17 cellular contexts compared by ENCODE assay signal in the genomic region with DNA sequence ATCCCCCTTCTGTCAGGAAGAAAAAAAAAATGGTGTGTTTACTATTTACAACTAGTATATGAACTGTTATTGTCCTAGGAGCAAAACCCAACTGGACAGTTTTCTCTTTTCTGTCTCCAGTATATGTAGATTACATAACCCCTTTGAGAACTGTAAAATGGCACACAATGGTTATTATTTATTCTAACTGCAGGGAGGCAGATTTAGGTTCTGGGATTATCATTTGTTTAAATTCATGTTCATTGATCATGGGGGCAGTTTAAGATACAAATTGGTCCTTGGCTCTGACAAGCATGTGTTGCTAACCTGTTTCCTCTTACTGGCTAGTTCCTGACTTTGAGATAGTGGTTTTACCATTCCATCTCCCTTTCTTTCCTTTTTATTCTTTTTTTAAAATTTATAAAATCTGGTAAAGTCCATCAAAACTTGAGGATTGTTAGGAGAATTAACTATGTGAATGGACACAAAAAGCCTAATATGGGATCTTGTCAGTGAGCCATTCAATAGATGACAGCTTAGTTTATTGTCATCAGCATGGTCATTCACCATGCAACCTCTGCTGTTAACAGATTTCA.
DNase-seq lines count a peak whose midpoint lies in the region; ATAC-seq and TF ChIP-seq lines count a peak whose summit lies in the region.
"Had no signal": no experiment of that assay in that cellular context is flagged by ENCODE, and none has a peak within 500 bp of the region (broad histone marks: within the 10 kb centered on the region; RNA-seq: fewer than 3 reads in every experiment).

No MANE protein-coding gene starts in this region.

- no peak for TF ChIP-seq POLR2A in body of pancreas (IDR thresholded peaks at IDR 0.05)
- no peak for TF ChIP-seq POLR2A in right lobe of liver (IDR thresholded peaks at IDR 0.05)

- no peaks in the 10 kb centered on the region for H3K27me3 Mint-ChIP-seq in CD8-positive, alpha-beta memory T cell

- TF ChIP-seq CTCF in HEK293 (tag by site-specific recombination; IDR thresholded peaks at IDR 0.05) (no peak), body of pancreas (IDR thresholded peaks at IDR 0.05) (no peak), right lobe of liver (IDR thresholded peaks at IDR 0.05) (no peak), smooth muscle cell (IDR thresholded peaks at IDR 0.05; ENCODE audit: borderline replicate concordance, insufficient read depth, poor library complexity, severe bottlenecking) (no peak)

- peak overlapping the region; percentile 32 for H3K4me2 ChIP-seq in smooth muscle cell
- H3K4me2 ChIP-seq: BLaER1 had no signal

- H4K20me1 ChIP-seq in smooth muscle cell (ENCODE audit: low read depth): no peaks in the 10 kb centered on the region
- H4K20me1 ChIP-seq: BLaER1 had no signal

- peaks cover 36% of the 10 kb centered on the region for H3F3A ChIP-seq in smooth muscle cell (ENCODE audit: low read depth)

- H3K4me3 Mint-ChIP-seq in CD8-positive, alpha-beta memory T cell: no peak overlapping the region
- H3K4me3 Mint-ChIP-seq: activated T-helper 1 cell treated with anti-CD3 and anti-CD28 coated beads, Interleukin-12 subunit alpha, Interleukin-12 subunit beta, Interleukin-2, Interleukin-4 antibody, amounts not matched to agents 30 ng/mL and 10 ng/mL and 1 ng/mL, durations not matched to agents 14 hours and 24 hours and 36 hours; naive thymus-derived CD8-positive, alpha-beta T cell had no signal

- H3K27me3 ChIP-seq in body of pancreas: no peaks in the 10 kb centered on the region
- no peaks in the 10 kb centered on the region for H3K27me3 ChIP-seq in right lobe of liver
- no peaks in the 10 kb centered on the region for H3K27me3 ChIP-seq in smooth muscle cell (ENCODE audit: low read depth)
- H3K27me3 ChIP-seq in CD8-positive, alpha-beta memory T cell (ENCODE audit: insufficient read depth, low read length, poor library complexity, severe bottlenecking): no peaks in the 10 kb centered on the region
- H3K27me3 ChIP-seq: BLaER1 had no signal

- H3K4me1 Mint-ChIP-seq in CD8-positive, alpha-beta memory T cell: no peaks in the 10 kb centered on the region
- H3K4me1 Mint-ChIP-seq: naive thymus-derived CD8-positive, alpha-beta T cell had no signal

- intact Hi-C loops in body of pancreas (cut with DNase I): no loop called here
- intact Hi-C loops in right lobe of liver (cut with DNase I): no loop called here

- no peak for DNase-seq in body of pancreas
- DNase-seq in right lobe of liver: no peak
- DNase-seq in smooth muscle cell (lab: John Stamatoyannopoulos, UW; ENCODE audit: unreplicated experiment): no peak
- no peak for DNase-seq in CD8-positive, alpha-beta memory T cell
- no peak for DNase-seq in hypothalamus (lab: John Stamatoyannopoulos, UW)
- DNase-seq: activated CD4-positive, CD25-positive, alpha-beta regulatory T cell treated with anti-CD3 and anti-CD28 coated beads, Interleukin-2, amount 50 U/mL, for 72 hours; naive thymus-derived CD8-positive, alpha-beta T cell; NCI-H1694 treated with DMSO at 0.1 percent for 48 hours; NCI-H774; stimulated activated CD8-positive, alpha-beta memory T cell treated with anti-CD3 and anti-CD28 coated beads, Interleukin-4, amount 100 ng/mL, for 48 hours; SW 1271 had no signal

- H3K9ac ChIP-seq in smooth muscle cell (ENCODE audit: low read depth): peak overlapping the region; percentile 92
- H3K9ac ChIP-seq: BLaER1 had no signal

- no peak overlapping the region for H2AFZ ChIP-seq in smooth muscle cell (ENCODE audit: low read depth)

- H3K9me3 ChIP-seq in HEK293 (ENCODE audit: control insufficient read depth, insufficient read depth, low read depth, low read length) (no peaks in the 10 kb centered on the region), body of pancreas (no peaks in the 10 kb centered on the region), right lobe of liver (no peaks in the 10 kb centered on the region), smooth muscle cell (replicated peaks; ENCODE audit: low read depth) (no peaks in the 10 kb centered on the region)
- H3K9me3 ChIP-seq in CD8-positive, alpha-beta memory T cell (ENCODE audit: low read length): no peaks in the 10 kb centered on the region
- H3K9me3 ChIP-seq: BLaER1 had no signal

- H3K36me3 ChIP-seq in HEK293 (ENCODE audit: control insufficient read depth in 2 of 2, insufficient read depth in 1 of 2, low read length in 2 of 2) (no peaks in the 10 kb centered on the region), body of pancreas (replicated peaks in 1 of 2; ENCODE audit: insufficient read depth in 1 of 2, low read depth in 2 of 2) (no peaks in the 10 kb centered on the region), right lobe of liver (no peaks in the 10 kb centered on the region), smooth muscle cell (ENCODE audit: low read depth) (no peaks in the 10 kb centered on the region)
- H3K36me3 ChIP-seq in CD8-positive, alpha-beta memory T cell (ENCODE audit: insufficient read depth, low read length): no peaks in the 10 kb centered on the region
- H3K36me3 ChIP-seq: BLaER1, cardiac muscle cell had no signal

- POLR2A ChIA-PET in HEK293 (lab: Yijun Ruan, JAX): no interaction called here
- POLR2A ChIA-PET in CD8-positive, alpha-beta memory T cell (lab: Charles Lee): no interaction called here

- ATAC-seq in body of pancreas (no peak), right lobe of liver (no peak), GM19397 (IDR thresholded peaks at IDR 0.05; ENCODE audit: unreplicated experiment) (no peak), HG03565 (IDR thresholded peaks at IDR 0.05; ENCODE audit: unreplicated experiment) (no peak)
- ATAC-seq: naive thymus-derived CD8-positive, alpha-beta T cell had no signal

- H3K27ac Mint-ChIP-seq in CD8-positive, alpha-beta memory T cell: no peak overlapping the region
- H3K27ac Mint-ChIP-seq: activated T-helper 1 cell treated with anti-CD3 and anti-CD28 coated beads, Interleukin-12 subunit alpha, Interleukin-12 subunit beta, Interleukin-2, Interleukin-4 antibody, amounts not matched to agents 30 ng/mL and 10 ng/mL and 1 ng/mL, durations not matched to agents 14 hours and 24 hours and 36 hours; naive thymus-derived CD8-positive, alpha-beta T cell had no signal

- no peaks in the 10 kb centered on the region for H3K36me3 Mint-ChIP-seq in CD8-positive, alpha-beta memory T cell
- H3K36me3 Mint-ChIP-seq: naive thymus-derived CD8-positive, alpha-beta T cell had no signal

- H3K27ac ChIP-seq in HEK293 (ENCODE audit: extremely low read depth, low read depth, low read length): 0 out of 2 replicates have a peak overlapping the region, but pooled peaks have one; percentile 38
- H3K27ac ChIP-seq in body of pancreas: peak overlapping the region in 3 of 4 donors; percentile 46 to 74 (median 58)
- H3K27ac ChIP-seq in right lobe of liver: peak overlapping the region in 2 of 3 donors; percentile 4 to 54
- peak overlapping the region; percentile 98 for H3K27ac ChIP-seq in smooth muscle cell (ENCODE audit: low read depth)
- H3K27ac ChIP-seq in CD8-positive, alpha-beta memory T cell (ENCODE audit: low read depth, low read length): no peak overlapping the region
- H3K27ac ChIP-seq: BLaER1, cardiac muscle cell had no signal

- no peaks in the 10 kb centered on the region for H3K79me2 ChIP-seq in smooth muscle cell (ENCODE audit: low read depth)

- H3K4me3 ChIP-seq in HEK293 (ENCODE audit: low read depth, low read length) (no peak overlapping the region), body of pancreas (no peak overlapping the region), right lobe of liver (no peak overlapping the region), smooth muscle cell (no peak overlapping the region)
- H3K4me3 ChIP-seq in CD8-positive, alpha-beta memory T cell (ENCODE audit: low read length): no peak overlapping the region
- H3K4me3 ChIP-seq: BLaER1, cardiac muscle cell had no signal

- H3K9me3 Mint-ChIP-seq in CD8-positive, alpha-beta memory T cell: peaks cover 0 to 5% (median 0%) of the 10 kb centered on the region in 5 donors

- H3K4me1 ChIP-seq in HEK293 (ENCODE audit: control insufficient read depth, insufficient read depth, low read length) (no peaks in the 10 kb centered on the region), body of pancreas (no peaks in the 10 kb centered on the region), right lobe of liver (peaks cover 0 to 8% (median 0%) of the 10 kb centered on the region in 4 donors), smooth muscle cell (ENCODE audit: low read depth) (peaks cover 38% of the 10 kb centered on the region)
- no peaks in the 10 kb centered on the region for H3K4me1 ChIP-seq in CD8-positive, alpha-beta memory T cell (ENCODE audit: insufficient read depth, low read length)
- H3K4me1 ChIP-seq: BLaER1 had no signal

- CTCF ChIA-PET in HEK293 (lab: Yijun Ruan, JAX): interaction anchor here (0.7 kb wide), 1 partner anchor 452 kb away, joined by 4 read pairs; no protein-coding TSS in a partner anchor
- CTCF ChIA-PET in CD8-positive, alpha-beta memory T cell (lab: Charles Lee): no interaction called here

TF ChIP-seq in HEK293, 187 proteins besides CTCF, POLR2A, EP300 and RAD21:
- TF ChIP-seq ZNF623 (tag by site-specific recombination; IDR thresholded peaks at IDR 0.05) (no peak), ZNF747 (tag by site-specific recombination; IDR thresholded peaks at IDR 0.05) (no peak)
